Comparison of ENCODE assay signal across 15 cellular contexts in genomic region chr11:120120805-120121335, GRCh38. TPM values are rescaled to one million over a fixed set of nuclear protein-coding genes. Genes with fewer than 3 reads are reported as not detected.
DNase-seq lines count a peak whose midpoint lies in the region; ATAC-seq and TF ChIP-seq lines count a peak whose summit lies in the region.
"Had no signal": no experiment of that assay in that cellular context is flagged by ENCODE, and none has a peak within 500 bp of the region (broad histone marks: within the 10 kb centered on the region; RNA-seq: fewer than 3 reads in every experiment).

No MANE protein-coding gene starts in this region.

- H3K9ac ChIP-seq in HCT116 (ENCODE audit: low read length), result no peak overlapping the region
- peak overlapping the region; percentile 34 for H3K9ac ChIP-seq in smooth muscle cell (ENCODE audit: low read depth)

- TF ChIP-seq CTCF in HCT116 (IDR thresholded peaks at IDR 0.05 in 2 of 3, conservative IDR thresholded peaks at IDR 0.05 in 1 of 3; ENCODE audit: borderline replicate concordance in 1 of 3, insufficient read depth in 1 of 3, low read depth in 2 of 3, low read length in 2 of 3) (no peak), PC-9 (conservative IDR thresholded peaks at IDR 0.05) (no peak), hepatocyte (IDR thresholded peaks at IDR 0.05; ENCODE audit: poor library complexity) (no peak), smooth muscle cell (IDR thresholded peaks at IDR 0.05; ENCODE audit: borderline replicate concordance, insufficient read depth, poor library complexity, severe bottlenecking) (no peak)

- intact Hi-C loops in HCT116 (cut with micrococcal nuclease), result no loop called here
- intact Hi-C loops in PC-9 (cut with micrococcal nuclease; ENCODE audit: unreplicated experiment), result loop anchor here (5.0 to 10.0 kb wide), 5 partner anchors 91 to 756 kb away; partner anchors contain the start of gene OAF

- H3K36me3 Mint-ChIP-seq in activated CD4-positive, alpha-beta T cell treated with anti-CD3 and anti-CD28 coated beads, Interleukin-2, amount 10 ng/mL, durations not matched to agents 7 days and 5 days (ENCODE audit: low read depth), result no peaks in the 10 kb centered on the region
- H3K36me3 Mint-ChIP-seq: CD4-positive, alpha-beta memory T cell had no signal

- CTCF ChIA-PET in HCT116 (lab: Charles Lee) (interaction anchor here (1.4 kb wide), 1 partner anchor 9 kb away, joined by 3 read pairs; no protein-coding TSS in a partner anchor), PC-9 (lab: Charles Lee) (no interaction called here)
- CTCF ChIA-PET in activated CD4-positive, alpha-beta T cell treated with anti-CD3 and anti-CD28 coated beads, Interleukin-2, amount 10 ng/mL, durations not matched to agents 7 days and 5 days (lab: Charles Lee), result no interaction called here

- no peak for TF ChIP-seq POLR2A in HCT116 (IDR thresholded peaks at IDR 0.05; ENCODE audit: borderline replicate concordance, extremely low read depth, insufficient read depth, insufficient read length)

- H3K4me1 ChIP-seq in HCT116 (ENCODE audit: control insufficient read depth in 1 of 2, insufficient read depth in 2 of 2, low read length in 2 of 2), result peaks cover 14 to 46% of the 10 kb centered on the region in 2 experiments
- H3K4me1 ChIP-seq in PC-9 (replicated peaks; ENCODE audit: insufficient read depth), result peaks cover 59% of the 10 kb centered on the region
- peaks cover 8% of the 10 kb centered on the region for H3K4me1 ChIP-seq in hepatocyte (ENCODE audit: insufficient read depth)
- H3K4me1 ChIP-seq in smooth muscle cell (ENCODE audit: low read depth), result no peaks in the 10 kb centered on the region

- H3K27ac ChIP-seq in HCT116 (ENCODE audit: low read depth, low read length) (no peak overlapping the region), PC-9 (peak overlapping the region; percentile 98), hepatocyte (peak overlapping the region; percentile 85), smooth muscle cell (ENCODE audit: low read depth) (peak overlapping the region; percentile 96)

- H3K9me2 ChIP-seq in HCT116 (ENCODE audit: insufficient read depth), result no peaks in the 10 kb centered on the region
- no peaks in the 10 kb centered on the region for H3K9me2 ChIP-seq in PC-9 (ENCODE audit: insufficient read depth)
- H3K9me2 ChIP-seq in hepatocyte (replicated peaks; ENCODE audit: insufficient read depth), result no peaks in the 10 kb centered on the region

- H3K4me3 ChIP-seq in HCT116 (replicated peaks in 1 of 2; ENCODE audit: low read depth in 1 of 2, low read length in 2 of 2), result no peak overlapping the region
- peak overlapping the region; percentile 6; the same call in 1 of the 2 replicates for H3K4me3 ChIP-seq in PC-9
- H3K4me3 ChIP-seq in hepatocyte, result no peak overlapping the region
- H3K4me3 ChIP-seq in smooth muscle cell, result no peak overlapping the region

- no peaks in the 10 kb centered on the region for H3K4me1 Mint-ChIP-seq in activated CD4-positive, alpha-beta T cell treated with anti-CD3 and anti-CD28 coated beads, Interleukin-2, amount 10 ng/mL, durations not matched to agents 7 days and 5 days
- H3K4me1 Mint-ChIP-seq: CD4-positive, alpha-beta memory T cell had no signal

- TF ChIP-seq RAD21 in HCT116 (IDR thresholded peaks at IDR 0.05; ENCODE audit: low read depth), result no peak

- RAD21 ChIA-PET in HCT116 (lab: Charles Lee; ENCODE audit: low non-redundant PET in 1 of 2, low total read pairs in 2 of 2, uncharacterized antibody in 2 of 2, unreplicated experiment in 2 of 2), result no interaction called here

- H3K9me3 ChIP-seq in HCT116 (ENCODE audit: control insufficient read depth in 1 of 2, insufficient read depth in 1 of 2, low read depth in 1 of 2, low read length in 2 of 2) (no peaks in the 10 kb centered on the region), PC-9 (ENCODE audit: insufficient read depth, low read depth) (no peaks in the 10 kb centered on the region; the same call in 1 of the 2 replicates), hepatocyte (ENCODE audit: low read depth) (no peaks in the 10 kb centered on the region), smooth muscle cell (replicated peaks; ENCODE audit: low read depth) (no peaks in the 10 kb centered on the region)

- H3K27ac Mint-ChIP-seq in activated CD4-positive, alpha-beta T cell treated with anti-CD3 and anti-CD28 coated beads, Interleukin-2, amount 10 ng/mL, durations not matched to agents 7 days and 5 days, result no peak overlapping the region

- H3K4me2 ChIP-seq in HCT116 (ENCODE audit: low read length) (peak overlapping the region; percentile 14; the same call in 1 of the 2 replicates), PC-9 (peak overlapping the region; percentile 81), hepatocyte (no peak overlapping the region), smooth muscle cell (no peak overlapping the region)

- no peak for ATAC-seq in HCT116
- no peak for ATAC-seq in GM19023 (IDR thresholded peaks at IDR 0.05; ENCODE audit: unreplicated experiment)

- H3K79me2 ChIP-seq in HCT116 (ENCODE audit: insufficient read depth, low read length), result no peaks in the 10 kb centered on the region
- H3K79me2 ChIP-seq in PC-9 (ENCODE audit: low read depth), result 0 out of 2 replicates have a peak, but pooled peaks cover 4% of the 10 kb centered on the region
- no peaks in the 10 kb centered on the region for H3K79me2 ChIP-seq in hepatocyte
- H3K79me2 ChIP-seq in smooth muscle cell (ENCODE audit: low read depth), result no peaks in the 10 kb centered on the region

- H3K9me3 Mint-ChIP-seq in activated CD4-positive, alpha-beta T cell treated with anti-CD3 and anti-CD28 coated beads, Interleukin-2, amount 10 ng/mL, durations not matched to agents 7 days and 5 days, result no peaks in the 10 kb centered on the region

- WGBS in hepatocyte (ENCODE audit: low lambda C conversion rate, missing lambda C conversion rate), result 75% methylated on average over 8 of the region's 8 CpGs
- WGBS in smooth muscle cell (ENCODE audit: low lambda C conversion rate), result 78% methylated on average over 8 of the region's 8 CpGs

- H4K20me1 ChIP-seq in HCT116 (ENCODE audit: insufficient read depth) (no peaks in the 10 kb centered on the region), PC-9 (ENCODE audit: insufficient read depth) (no peaks in the 10 kb centered on the region), hepatocyte (ENCODE audit: insufficient read depth, poor library complexity, severe bottlenecking) (no peaks in the 10 kb centered on the region), smooth muscle cell (ENCODE audit: low read depth) (no peaks in the 10 kb centered on the region)

- H3K27me3 Mint-ChIP-seq in activated CD4-positive, alpha-beta T cell treated with anti-CD3 and anti-CD28 coated beads, Interleukin-2, amount 10 ng/mL, durations not matched to agents 7 days and 5 days, result no peaks in the 10 kb centered on the region
- H3K27me3 Mint-ChIP-seq: CD4-positive, alpha-beta memory T cell had no signal

- no peak overlapping the region for H2AFZ ChIP-seq in HCT116 (ENCODE audit: low read depth, low read length, poor library complexity, severe bottlenecking)
- H2AFZ ChIP-seq in PC-9, result no peak overlapping the region
- H2AFZ ChIP-seq in hepatocyte, result no peak overlapping the region
- H2AFZ ChIP-seq in smooth muscle cell (ENCODE audit: low read depth), result no peak overlapping the region

- no peak overlapping the region for H3K4me3 Mint-ChIP-seq in activated CD4-positive, alpha-beta T cell treated with anti-CD3 and anti-CD28 coated beads, Interleukin-2, amount 10 ng/mL, durations not matched to agents 7 days and 5 days
- H3K4me3 Mint-ChIP-seq: CD4-positive, alpha-beta memory T cell had no signal

- POLR2A ChIA-PET in HCT116 (lab: Charles Lee) (no interaction called here), PC-9 (lab: Charles Lee; ENCODE audit: unreplicated experiment) (interaction anchor here (0.6 to 1.7 kb wide), 2 partner anchors 17 to 184 kb away, joined by 3 to 9 read pairs; partner anchors contain the start of gene TRIM29)
- POLR2A ChIA-PET in activated CD4-positive, alpha-beta T cell treated with anti-CD3 and anti-CD28 coated beads, Interleukin-2, amount 10 ng/mL, durations not matched to agents 7 days and 5 days (lab: Charles Lee), result no interaction called here

- H3F3A ChIP-seq in PC-9 (ENCODE audit: insufficient read depth, low read depth) (peaks cover 51% of the 10 kb centered on the region), smooth muscle cell (ENCODE audit: low read depth) (no peaks in the 10 kb centered on the region)

- no peak for DNase-seq in HCT116 (ENCODE audit: low read depth, low spot score)
- DNase-seq in PC-9, result no peak
- DNase-seq in hepatocyte (ENCODE audit: low spot score), result no peak
- no peak for DNase-seq in smooth muscle cell (lab: John Stamatoyannopoulos, UW; ENCODE audit: unreplicated experiment)
- DNase-seq in activated naive CD4-positive, alpha-beta T cell treated with anti-CD3 and anti-CD28 coated beads, Interleukin-2, amount 50 U/mL, for 16 hours, result no peak
- no peak for DNase-seq in activated CD4-positive, alpha-beta T cell treated with anti-CD3 and anti-CD28 coated beads, Interleukin-2, amount 10 ng/mL, durations not matched to agents 7 days and 5 days
- DNase-seq in NCI-H1694 treated with DMSO at 0.1 percent for 48 hours (lab: John Stamatoyannopoulos, UW), result no peak
- DNase-seq: ACHN; CD4-positive, alpha-beta memory T cell; IMR-90; MV-4-11; NCI-H1417 treated with DMSO at 0.1 percent for 48 hours; NCI-H2081; SHP77 had no signal

- H3K27me3 ChIP-seq in HCT116 (ENCODE audit: insufficient read depth, low read length), result no peaks in the 10 kb centered on the region
- H3K27me3 ChIP-seq in PC-9 (ENCODE audit: insufficient read depth, low read depth), result no peaks in the 10 kb centered on the region
- no peaks in the 10 kb centered on the region for H3K27me3 ChIP-seq in hepatocyte
- no peaks in the 10 kb centered on the region for H3K27me3 ChIP-seq in smooth muscle cell (ENCODE audit: low read depth)

- BruUV-seq in HCT116 (replicated peaks; lab: Mats Ljungman, UMichigan) (no TSS peak), PC-9 (replicated peaks; lab: Mats Ljungman, UMichigan) (no TSS peak)

- H3K36me3 ChIP-seq in HCT116 (ENCODE audit: control insufficient read depth in 1 of 2, insufficient read depth in 2 of 2, low read length in 2 of 2) (no peaks in the 10 kb centered on the region), PC-9 (ENCODE audit: low read depth) (0 out of 2 replicates have a peak, but pooled peaks cover 7% of the 10 kb centered on the region), hepatocyte (replicated peaks; ENCODE audit: insufficient read depth, low read depth) (no peaks in the 10 kb centered on the region), smooth muscle cell (ENCODE audit: low read depth) (no peaks in the 10 kb centered on the region)

TF ChIP-seq in HCT116, 20 proteins besides CTCF, POLR2A, EP300 and RAD21 (continues in another document):
- TF ChIP-seq JUND (IDR thresholded peaks at IDR 0.05), result no peak
- TF ChIP-seq EZH2 (IDR thresholded peaks at IDR 0.05), result no peak
- TF ChIP-seq EZH2phosphoT487 (IDR thresholded peaks at IDR 0.05; ENCODE audit: borderline replicate concordance), result no peak

RNA-seq across cellular contexts. Expression of gene TRIM29, which starts 17.0 kb away (rescaled TPM):
- total RNA-seq in HCT116 (2021; ENCODE audit: unreplicated experiment), result 0.54 TPM
- polyA plus RNA-seq in HCT116 (2012), result 0.29 and 0.53 TPM in 2 replicates
- total RNA-seq in PC-9 (2021), result 208 and 293 TPM in 2 replicates
- total RNA-seq in hepatocyte, result 7.7 and 11.2 TPM in 2 replicates
- 8.5 and 9.4 TPM in 2 replicates for polyA plus RNA-seq in hepatocyte
- total RNA-seq in smooth muscle cell, result 37.1 and 40.5 TPM in 2 replicates
- polyA plus RNA-seq in smooth muscle cell, result 20.6 and 76.5 TPM in 2 replicates
- not detected for total RNA-seq in activated CD4-positive, alpha-beta T cell treated with anti-CD3 and anti-CD28 coated beads, Interleukin-2, amount 10 ng/mL, durations not matched to agents 7 days and 5 days
- total RNA-seq: CD4-positive, alpha-beta memory T cell; IMR-90 had no signal
- polyA plus RNA-seq: CD4-positive, alpha-beta memory T cell; IMR-90 had no signal

Comparison
In these comparisons a context has a peak if more than half of its experiments do, and no peak if none do; other contexts are left out.
1. H3K4me2 ChIP-seq: peak in HCT116 (single experiment) and PC-9 (single experiment); none in hepatocyte (single experiment) and smooth muscle cell (single experiment).